1 cellular context compared by ENCODE assay signal in the genomic region with DNA sequence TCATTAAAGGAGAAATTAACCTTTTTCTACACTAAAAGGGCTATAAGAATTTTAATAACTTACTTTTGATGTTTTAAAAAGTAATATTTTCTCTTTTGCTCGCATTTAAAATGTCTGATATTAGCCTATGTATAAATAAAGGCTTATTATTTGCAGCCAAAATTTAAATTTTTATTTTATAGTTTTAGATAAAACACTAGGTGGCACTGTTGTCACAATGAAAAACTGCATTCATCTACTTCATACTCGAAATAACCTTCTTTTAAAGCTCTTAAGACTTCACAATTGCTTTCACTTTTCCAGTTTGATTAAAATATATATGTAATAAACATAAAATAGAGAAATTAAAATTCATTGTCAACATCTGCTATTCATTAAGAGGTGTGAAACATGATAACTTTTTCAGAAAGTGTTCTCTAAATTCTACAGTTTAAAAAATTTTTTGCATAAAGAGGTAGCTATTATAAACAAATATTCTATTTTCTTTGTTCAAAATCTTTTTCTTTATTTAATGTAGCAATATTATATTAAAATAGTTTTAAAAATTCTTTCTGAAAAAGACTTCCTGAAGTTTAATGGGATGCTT.
TF ChIP-seq lines count a peak whose summit lies in the region.

No MANE protein-coding gene starts in this region.

TF ChIP-seq in WTC11, 78 proteins besides CTCF, POLR2A, EP300 and RAD21 (continued from another document):
- TF ChIP-seq, protein P1, sequence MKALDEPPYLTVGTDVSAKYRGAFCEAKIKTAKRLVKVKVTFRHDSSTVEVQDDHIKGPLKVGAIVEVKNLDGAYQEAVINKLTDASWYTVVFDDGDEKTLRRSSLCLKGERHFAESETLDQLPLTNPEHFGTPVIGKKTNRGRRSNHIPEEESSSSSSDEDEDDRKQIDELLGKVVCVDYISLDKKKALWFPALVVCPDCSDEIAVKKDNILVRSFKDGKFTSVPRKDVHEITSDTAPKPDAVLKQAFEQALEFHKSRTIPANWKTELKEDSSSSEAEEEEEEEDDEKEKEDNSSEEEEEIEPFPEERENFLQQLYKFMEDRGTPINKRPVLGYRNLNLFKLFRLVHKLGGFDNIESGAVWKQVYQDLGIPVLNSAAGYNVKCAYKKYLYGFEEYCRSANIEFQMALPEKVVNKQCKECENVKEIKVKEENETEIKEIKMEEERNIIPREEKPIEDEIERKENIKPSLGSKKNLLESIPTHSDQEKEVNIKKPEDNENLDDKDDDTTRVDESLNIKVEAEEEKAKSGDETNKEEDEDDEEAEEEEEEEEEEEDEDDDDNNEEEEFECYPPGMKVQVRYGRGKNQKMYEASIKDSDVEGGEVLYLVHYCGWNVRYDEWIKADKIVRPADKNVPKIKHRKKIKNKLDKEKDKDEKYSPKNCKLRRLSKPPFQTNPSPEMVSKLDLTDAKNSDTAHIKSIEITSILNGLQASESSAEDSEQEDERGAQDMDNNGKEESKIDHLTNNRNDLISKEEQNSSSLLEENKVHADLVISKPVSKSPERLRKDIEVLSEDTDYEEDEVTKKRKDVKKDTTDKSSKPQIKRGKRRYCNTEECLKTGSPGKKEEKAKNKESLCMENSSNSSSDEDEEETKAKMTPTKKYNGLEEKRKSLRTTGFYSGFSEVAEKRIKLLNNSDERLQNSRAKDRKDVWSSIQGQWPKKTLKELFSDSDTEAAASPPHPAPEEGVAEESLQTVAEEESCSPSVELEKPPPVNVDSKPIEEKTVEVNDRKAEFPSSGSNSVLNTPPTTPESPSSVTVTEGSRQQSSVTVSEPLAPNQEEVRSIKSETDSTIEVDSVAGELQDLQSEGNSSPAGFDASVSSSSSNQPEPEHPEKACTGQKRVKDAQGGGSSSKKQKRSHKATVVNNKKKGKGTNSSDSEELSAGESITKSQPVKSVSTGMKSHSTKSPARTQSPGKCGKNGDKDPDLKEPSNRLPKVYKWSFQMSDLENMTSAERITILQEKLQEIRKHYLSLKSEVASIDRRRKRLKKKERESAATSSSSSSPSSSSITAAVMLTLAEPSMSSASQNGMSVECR (CRISPR knock-in tag; IDR thresholded peaks at IDR 0.05; ENCODE audit: borderline replicate concordance): no peak
- TF ChIP-seq, protein P2, sequence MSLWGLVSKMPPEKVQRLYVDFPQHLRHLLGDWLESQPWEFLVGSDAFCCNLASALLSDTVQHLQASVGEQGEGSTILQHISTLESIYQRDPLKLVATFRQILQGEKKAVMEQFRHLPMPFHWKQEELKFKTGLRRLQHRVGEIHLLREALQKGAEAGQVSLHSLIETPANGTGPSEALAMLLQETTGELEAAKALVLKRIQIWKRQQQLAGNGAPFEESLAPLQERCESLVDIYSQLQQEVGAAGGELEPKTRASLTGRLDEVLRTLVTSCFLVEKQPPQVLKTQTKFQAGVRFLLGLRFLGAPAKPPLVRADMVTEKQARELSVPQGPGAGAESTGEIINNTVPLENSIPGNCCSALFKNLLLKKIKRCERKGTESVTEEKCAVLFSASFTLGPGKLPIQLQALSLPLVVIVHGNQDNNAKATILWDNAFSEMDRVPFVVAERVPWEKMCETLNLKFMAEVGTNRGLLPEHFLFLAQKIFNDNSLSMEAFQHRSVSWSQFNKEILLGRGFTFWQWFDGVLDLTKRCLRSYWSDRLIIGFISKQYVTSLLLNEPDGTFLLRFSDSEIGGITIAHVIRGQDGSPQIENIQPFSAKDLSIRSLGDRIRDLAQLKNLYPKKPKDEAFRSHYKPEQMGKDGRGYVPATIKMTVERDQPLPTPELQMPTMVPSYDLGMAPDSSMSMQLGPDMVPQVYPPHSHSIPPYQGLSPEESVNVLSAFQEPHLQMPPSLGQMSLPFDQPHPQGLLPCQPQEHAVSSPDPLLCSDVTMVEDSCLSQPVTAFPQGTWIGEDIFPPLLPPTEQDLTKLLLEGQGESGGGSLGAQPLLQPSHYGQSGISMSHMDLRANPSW (CRISPR knock-in tag; conservative IDR thresholded peaks at IDR 0.05; ENCODE audit: low read depth): no peak
